1 cellular context compared by ENCODE assay signal in the genomic region with DNA sequence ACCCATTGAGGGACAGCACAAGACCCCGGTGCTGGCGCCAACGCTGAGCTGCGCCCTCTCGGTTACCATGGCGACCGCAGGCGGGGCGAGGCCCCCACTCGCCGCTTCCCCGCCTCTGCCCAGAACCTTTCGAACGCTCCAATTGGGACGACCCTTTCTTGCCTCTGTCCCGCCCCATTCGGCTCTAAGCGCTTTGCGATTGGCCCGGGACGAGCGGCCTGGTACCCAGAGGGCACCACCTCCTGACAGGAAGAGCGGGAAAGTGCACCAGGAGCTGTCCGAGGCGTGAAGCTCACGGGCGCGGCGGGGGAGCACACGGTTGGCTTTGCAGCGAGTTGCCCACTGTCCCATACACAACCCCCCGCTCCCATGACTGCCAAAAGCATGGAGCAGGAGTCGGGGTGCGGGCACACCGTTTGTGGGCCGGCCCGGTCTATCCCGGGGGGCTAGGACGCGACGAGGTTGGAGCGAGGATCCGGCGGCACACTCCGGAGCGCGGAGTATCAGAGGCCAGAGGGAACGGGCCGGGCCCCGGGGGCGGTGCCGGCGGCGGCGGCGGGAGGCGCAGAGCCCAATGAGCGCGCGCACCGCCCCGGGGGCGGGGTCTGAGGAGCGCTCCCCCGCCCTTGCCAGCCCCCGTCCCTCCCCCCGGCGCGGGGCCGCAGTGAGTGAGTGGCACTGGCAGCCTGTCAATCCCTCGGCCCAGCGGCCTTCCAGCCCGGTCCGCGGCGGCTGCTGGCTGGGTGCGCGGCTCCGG.
TF ChIP-seq lines count a peak whose summit lies in the region.

No MANE protein-coding gene starts in this region.

TF ChIP-seq in HepG2, 621 proteins besides CTCF, POLR2A, EP300 and RAD21 (continued from another document and continues in another):
- TF ChIP-seq, protein P1, sequence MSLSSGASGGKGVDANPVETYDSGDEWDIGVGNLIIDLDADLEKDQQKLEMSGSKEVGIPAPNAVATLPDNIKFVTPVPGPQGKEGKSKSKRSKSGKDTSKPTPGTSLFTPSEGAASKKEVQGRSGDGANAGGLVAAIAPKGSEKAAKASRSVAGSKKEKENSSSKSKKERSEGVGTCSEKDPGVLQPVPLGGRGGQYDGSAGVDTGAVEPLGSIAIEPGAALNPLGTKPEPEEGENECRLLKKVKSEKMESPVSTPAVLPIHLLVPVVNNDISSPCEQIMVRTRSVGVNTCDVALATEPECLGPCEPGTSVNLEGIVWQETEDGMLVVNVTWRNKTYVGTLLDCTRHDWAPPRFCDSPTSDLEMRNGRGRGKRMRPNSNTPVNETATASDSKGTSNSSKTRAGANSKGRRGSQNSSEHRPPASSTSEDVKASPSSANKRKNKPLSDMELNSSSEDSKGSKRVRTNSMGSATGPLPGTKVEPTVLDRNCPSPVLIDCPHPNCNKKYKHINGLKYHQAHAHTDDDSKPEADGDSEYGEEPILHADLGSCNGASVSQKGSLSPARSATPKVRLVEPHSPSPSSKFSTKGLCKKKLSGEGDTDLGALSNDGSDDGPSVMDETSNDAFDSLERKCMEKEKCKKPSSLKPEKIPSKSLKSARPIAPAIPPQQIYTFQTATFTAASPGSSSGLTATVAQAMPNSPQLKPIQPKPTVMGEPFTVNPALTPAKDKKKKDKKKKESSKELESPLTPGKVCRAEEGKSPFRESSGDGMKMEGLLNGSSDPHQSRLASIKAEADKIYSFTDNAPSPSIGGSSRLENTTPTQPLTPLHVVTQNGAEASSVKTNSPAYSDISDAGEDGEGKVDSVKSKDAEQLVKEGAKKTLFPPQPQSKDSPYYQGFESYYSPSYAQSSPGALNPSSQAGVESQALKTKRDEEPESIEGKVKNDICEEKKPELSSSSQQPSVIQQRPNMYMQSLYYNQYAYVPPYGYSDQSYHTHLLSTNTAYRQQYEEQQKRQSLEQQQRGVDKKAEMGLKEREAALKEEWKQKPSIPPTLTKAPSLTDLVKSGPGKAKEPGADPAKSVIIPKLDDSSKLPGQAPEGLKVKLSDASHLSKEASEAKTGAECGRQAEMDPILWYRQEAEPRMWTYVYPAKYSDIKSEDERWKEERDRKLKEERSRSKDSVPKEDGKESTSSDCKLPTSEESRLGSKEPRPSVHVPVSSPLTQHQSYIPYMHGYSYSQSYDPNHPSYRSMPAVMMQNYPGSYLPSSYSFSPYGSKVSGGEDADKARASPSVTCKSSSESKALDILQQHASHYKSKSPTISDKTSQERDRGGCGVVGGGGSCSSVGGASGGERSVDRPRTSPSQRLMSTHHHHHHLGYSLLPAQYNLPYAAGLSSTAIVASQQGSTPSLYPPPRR (CRISPR knock-in tag; IDR thresholded peaks at IDR 0.05; ENCODE audit: borderline replicate concordance), result peak; percentile 76
- TF ChIP-seq ZNF431 (CRISPR knock-in tag; IDR thresholded peaks at IDR 0.05; ENCODE audit: borderline replicate concordance, low read depth), result 0 out of 2 replicates have a peak, but pooled peaks have one; percentile 85
- TF ChIP-seq, protein P2, sequence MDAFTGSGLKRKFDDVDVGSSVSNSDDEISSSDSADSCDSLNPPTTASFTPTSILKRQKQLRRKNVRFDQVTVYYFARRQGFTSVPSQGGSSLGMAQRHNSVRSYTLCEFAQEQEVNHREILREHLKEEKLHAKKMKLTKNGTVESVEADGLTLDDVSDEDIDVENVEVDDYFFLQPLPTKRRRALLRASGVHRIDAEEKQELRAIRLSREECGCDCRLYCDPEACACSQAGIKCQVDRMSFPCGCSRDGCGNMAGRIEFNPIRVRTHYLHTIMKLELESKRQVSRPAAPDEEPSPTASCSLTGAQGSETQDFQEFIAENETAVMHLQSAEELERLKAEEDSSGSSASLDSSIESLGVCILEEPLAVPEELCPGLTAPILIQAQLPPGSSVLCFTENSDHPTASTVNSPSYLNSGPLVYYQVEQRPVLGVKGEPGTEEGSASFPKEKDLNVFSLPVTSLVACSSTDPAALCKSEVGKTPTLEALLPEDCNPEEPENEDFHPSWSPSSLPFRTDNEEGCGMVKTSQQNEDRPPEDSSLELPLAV (CRISPR knock-in tag; conservative IDR thresholded peaks at IDR 0.05; ENCODE audit: low read depth), result no peak
- TF ChIP-seq GABPB1 (CRISPR knock-in tag; IDR thresholded peaks at IDR 0.05), result peak; percentile 86
- no peak for TF ChIP-seq CEBPB (IDR thresholded peaks at IDR 0.05; ENCODE audit: borderline replicate concordance, low read depth, low read length)
- TF ChIP-seq, protein P3, sequence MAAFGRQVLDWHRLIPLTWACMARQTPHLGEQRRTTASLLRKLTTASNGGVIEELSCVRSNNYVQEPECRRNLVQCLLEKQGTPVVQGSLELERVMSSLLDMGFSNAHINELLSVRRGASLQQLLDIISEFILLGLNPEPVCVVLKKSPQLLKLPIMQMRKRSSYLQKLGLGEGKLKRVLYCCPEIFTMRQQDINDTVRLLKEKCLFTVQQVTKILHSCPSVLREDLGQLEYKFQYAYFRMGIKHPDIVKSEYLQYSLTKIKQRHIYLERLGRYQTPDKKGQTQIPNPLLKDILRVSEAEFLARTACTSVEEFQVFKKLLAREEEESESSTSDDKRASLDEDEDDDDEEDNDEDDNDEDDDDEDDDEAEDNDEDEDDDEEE (CRISPR knock-in tag; IDR thresholded peaks at IDR 0.05), result peak; percentile 98
- TF ChIP-seq ZNF772 (CRISPR knock-in tag; IDR thresholded peaks at IDR 0.05), result peak; percentile 95
- TF ChIP-seq ZNF543 (CRISPR knock-in tag; IDR thresholded peaks at IDR 0.05), result peak; percentile 93
- no peak for TF ChIP-seq ZFP36L2 (CRISPR knock-in tag; IDR thresholded peaks at IDR 0.05)
- no peak for TF ChIP-seq CHD4 (IDR thresholded peaks at IDR 0.05; ENCODE audit: borderline replicate concordance, low read length)
- TF ChIP-seq ESRRA (CRISPR knock-in tag; IDR thresholded peaks at IDR 0.05; ENCODE audit: low read depth), result peak; percentile 77
- TF ChIP-seq NFE2L2 (IDR thresholded peaks at IDR 0.05; ENCODE audit: low read length), result no peak
- peak; percentile 65 for TF ChIP-seq RXRB (CRISPR knock-in tag; IDR thresholded peaks at IDR 0.05; ENCODE audit: borderline replicate concordance)
- peak; percentile 87; the same call in 1 of the 2 replicates for TF ChIP-seq ZNF430 (CRISPR knock-in tag; IDR thresholded peaks at IDR 0.05)
- peak; percentile 82; the same call in 1 of the 2 replicates for TF ChIP-seq ZNF749 (CRISPR knock-in tag; IDR thresholded peaks at IDR 0.05; ENCODE audit: borderline replicate concordance)
- peak; percentile 100 for TF ChIP-seq ATF7-NPFF (CRISPR knock-in tag; IDR thresholded peaks at IDR 0.05; ENCODE audit: low read depth)
- peak; percentile 78; the same call in 1 of the 2 replicates for TF ChIP-seq JUN (CRISPR knock-in tag; IDR thresholded peaks at IDR 0.05)
- TF ChIP-seq ZNF383 (CRISPR knock-in tag; IDR thresholded peaks at IDR 0.05; ENCODE audit: borderline replicate concordance), result no peak
- TF ChIP-seq GATAD1 (CRISPR knock-in tag; IDR thresholded peaks at IDR 0.05), result no peak; the same call in 1 of the 2 replicates
- TF ChIP-seq ZNF20 (CRISPR knock-in tag; IDR thresholded peaks at IDR 0.05), result 0 out of 2 replicates have a peak, but pooled peaks have one; percentile 3
- 0 out of 2 replicates have a peak, but pooled peaks have one; percentile 49 for TF ChIP-seq KDM4B (CRISPR knock-in tag; IDR thresholded peaks at IDR 0.05)
- TF ChIP-seq ZNF333 (CRISPR knock-in tag; IDR thresholded peaks at IDR 0.05; ENCODE audit: borderline replicate concordance), result no peak
- peak; percentile 89; the same call in 1 of the 2 replicates for TF ChIP-seq ZC3H13 (CRISPR knock-in tag; IDR thresholded peaks at IDR 0.05)
- TF ChIP-seq ZSCAN9 (CRISPR knock-in tag; IDR thresholded peaks at IDR 0.05; ENCODE audit: borderline replicate concordance), result peak; percentile 67
- no peak for TF ChIP-seq ATF7 (IDR thresholded peaks at IDR 0.05)
- TF ChIP-seq ATF7 (CRISPR knock-in tag; IDR thresholded peaks at IDR 0.05), result peak; percentile 83; the same call in 1 of the 2 replicates
- peak; percentile 60; the same call in 1 of the 2 replicates for TF ChIP-seq CBFB (CRISPR knock-in tag; IDR thresholded peaks at IDR 0.05)
- no peak for TF ChIP-seq GZF1 (CRISPR knock-in tag; IDR thresholded peaks at IDR 0.05)
- no peak; the same call in 1 of the 2 replicates for TF ChIP-seq ZNF484 (CRISPR knock-in tag; IDR thresholded peaks at IDR 0.05; ENCODE audit: borderline replicate concordance, low read depth)
- TF ChIP-seq, protein P4, sequence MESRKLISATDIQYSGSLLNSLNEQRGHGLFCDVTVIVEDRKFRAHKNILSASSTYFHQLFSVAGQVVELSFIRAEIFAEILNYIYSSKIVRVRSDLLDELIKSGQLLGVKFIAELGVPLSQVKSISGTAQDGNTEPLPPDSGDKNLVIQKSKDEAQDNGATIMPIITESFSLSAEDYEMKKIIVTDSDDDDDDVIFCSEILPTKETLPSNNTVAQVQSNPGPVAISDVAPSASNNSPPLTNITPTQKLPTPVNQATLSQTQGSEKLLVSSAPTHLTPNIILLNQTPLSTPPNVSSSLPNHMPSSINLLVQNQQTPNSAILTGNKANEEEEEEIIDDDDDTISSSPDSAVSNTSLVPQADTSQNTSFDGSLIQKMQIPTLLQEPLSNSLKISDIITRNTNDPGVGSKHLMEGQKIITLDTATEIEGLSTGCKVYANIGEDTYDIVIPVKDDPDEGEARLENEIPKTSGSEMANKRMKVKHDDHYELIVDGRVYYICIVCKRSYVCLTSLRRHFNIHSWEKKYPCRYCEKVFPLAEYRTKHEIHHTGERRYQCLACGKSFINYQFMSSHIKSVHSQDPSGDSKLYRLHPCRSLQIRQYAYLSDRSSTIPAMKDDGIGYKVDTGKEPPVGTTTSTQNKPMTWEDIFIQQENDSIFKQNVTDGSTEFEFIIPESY (CRISPR knock-in tag; IDR thresholded peaks at IDR 0.05), result no peak
- no peak for TF ChIP-seq ZNF17 (CRISPR knock-in tag; IDR thresholded peaks at IDR 0.05)
- TF ChIP-seq, protein P5, sequence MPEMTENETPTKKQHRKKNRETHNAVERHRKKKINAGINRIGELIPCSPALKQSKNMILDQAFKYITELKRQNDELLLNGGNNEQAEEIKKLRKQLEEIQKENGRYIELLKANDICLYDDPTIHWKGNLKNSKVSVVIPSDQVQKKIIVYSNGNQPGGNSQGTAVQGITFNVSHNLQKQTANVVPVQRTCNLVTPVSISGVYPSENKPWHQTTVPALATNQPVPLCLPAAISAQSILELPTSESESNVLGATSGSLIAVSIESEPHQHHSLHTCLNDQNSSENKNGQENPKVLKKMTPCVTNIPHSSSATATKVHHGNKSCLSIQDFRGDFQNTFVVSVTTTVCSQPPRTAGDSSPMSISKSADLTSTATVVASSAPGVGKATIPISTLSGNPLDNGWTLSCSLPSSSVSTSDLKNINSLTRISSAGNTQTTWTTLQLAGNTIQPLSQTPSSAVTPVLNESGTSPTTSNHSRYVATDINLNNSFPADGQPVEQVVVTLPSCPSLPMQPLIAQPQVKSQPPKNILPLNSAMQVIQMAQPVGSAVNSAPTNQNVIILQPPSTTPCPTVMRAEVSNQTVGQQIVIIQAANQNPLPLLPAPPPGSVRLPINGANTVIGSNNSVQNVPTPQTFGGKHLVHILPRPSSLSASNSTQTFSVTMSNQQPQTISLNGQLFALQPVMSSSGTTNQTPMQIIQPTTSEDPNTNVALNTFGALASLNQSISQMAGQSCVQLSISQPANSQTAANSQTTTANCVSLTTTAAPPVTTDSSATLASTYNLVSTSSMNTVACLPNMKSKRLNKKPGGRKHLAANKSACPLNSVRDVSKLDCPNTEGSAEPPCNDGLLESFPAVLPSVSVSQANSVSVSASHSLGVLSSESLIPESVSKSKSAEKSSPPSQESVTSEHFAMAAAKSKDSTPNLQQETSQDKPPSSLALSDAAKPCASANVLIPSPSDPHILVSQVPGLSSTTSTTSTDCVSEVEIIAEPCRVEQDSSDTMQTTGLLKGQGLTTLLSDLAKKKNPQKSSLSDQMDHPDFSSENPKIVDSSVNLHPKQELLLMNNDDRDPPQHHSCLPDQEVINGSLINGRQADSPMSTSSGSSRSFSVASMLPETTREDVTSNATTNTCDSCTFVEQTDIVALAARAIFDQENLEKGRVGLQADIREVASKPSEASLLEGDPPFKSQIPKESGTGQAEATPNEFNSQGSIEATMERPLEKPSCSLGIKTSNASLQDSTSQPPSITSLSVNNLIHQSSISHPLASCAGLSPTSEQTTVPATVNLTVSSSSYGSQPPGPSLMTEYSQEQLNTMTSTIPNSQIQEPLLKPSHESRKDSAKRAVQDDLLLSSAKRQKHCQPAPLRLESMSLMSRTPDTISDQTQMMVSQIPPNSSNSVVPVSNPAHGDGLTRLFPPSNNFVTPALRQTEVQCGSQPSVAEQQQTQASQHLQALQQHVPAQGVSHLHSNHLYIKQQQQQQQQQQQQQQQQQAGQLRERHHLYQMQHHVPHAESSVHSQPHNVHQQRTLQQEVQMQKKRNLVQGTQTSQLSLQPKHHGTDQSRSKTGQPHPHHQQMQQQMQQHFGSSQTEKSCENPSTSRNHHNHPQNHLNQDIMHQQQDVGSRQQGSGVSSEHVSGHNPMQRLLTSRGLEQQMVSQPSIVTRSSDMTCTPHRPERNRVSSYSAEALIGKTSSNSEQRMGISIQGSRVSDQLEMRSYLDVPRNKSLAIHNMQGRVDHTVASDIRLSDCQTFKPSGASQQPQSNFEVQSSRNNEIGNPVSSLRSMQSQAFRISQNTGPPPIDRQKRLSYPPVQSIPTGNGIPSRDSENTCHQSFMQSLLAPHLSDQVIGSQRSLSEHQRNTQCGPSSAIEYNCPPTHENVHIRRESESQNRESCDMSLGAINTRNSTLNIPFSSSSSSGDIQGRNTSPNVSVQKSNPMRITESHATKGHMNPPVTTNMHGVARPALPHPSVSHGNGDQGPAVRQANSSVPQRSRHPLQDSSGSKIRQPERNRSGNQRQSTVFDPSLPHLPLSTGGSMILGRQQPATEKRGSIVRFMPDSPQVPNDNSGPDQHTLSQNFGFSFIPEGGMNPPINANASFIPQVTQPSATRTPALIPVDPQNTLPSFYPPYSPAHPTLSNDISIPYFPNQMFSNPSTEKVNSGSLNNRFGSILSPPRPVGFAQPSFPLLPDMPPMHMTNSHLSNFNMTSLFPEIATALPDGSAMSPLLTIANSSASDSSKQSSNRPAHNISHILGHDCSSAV (CRISPR knock-in tag; IDR thresholded peaks at IDR 0.05; ENCODE audit: borderline replicate concordance), result no peak
- TF ChIP-seq ZNF720 (CRISPR knock-in tag; IDR thresholded peaks at IDR 0.05), result no peak
- TF ChIP-seq ZNF619 (CRISPR knock-in tag; IDR thresholded peaks at IDR 0.05), result peak; percentile 92
- TF ChIP-seq, protein P6, sequence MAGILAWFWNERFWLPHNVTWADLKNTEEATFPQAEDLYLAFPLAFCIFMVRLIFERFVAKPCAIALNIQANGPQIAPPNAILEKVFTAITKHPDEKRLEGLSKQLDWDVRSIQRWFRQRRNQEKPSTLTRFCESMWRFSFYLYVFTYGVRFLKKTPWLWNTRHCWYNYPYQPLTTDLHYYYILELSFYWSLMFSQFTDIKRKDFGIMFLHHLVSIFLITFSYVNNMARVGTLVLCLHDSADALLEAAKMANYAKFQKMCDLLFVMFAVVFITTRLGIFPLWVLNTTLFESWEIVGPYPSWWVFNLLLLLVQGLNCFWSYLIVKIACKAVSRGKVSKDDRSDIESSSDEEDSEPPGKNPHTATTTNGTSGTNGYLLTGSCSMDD (CRISPR knock-in tag; IDR thresholded peaks at IDR 0.05), result peak; percentile 82; the same call in 1 of the 2 replicates
- peak; percentile 91 for TF ChIP-seq KMT2B (CRISPR knock-in tag; IDR thresholded peaks at IDR 0.05)
- TF ChIP-seq ZNF510 (CRISPR knock-in tag; IDR thresholded peaks at IDR 0.05; ENCODE audit: low read depth), result peak; percentile 95
- peak; percentile 30; the same call in 1 of the 3 replicates for TF ChIP-seq MXI1 (IDR thresholded peaks at IDR 0.05; ENCODE audit: borderline replicate concordance, low read depth, low read length)
- TF ChIP-seq NKX3-1 (CRISPR knock-in tag; IDR thresholded peaks at IDR 0.05), result peak; percentile 98
- peak; percentile 99 for TF ChIP-seq ARHGAP35 (CRISPR knock-in tag; IDR thresholded peaks at IDR 0.05; ENCODE audit: borderline replicate concordance)
- TF ChIP-seq ZNF878 (CRISPR knock-in tag; IDR thresholded peaks at IDR 0.05), result peak; percentile 99
- peak; percentile 79 to 91 for TF ChIP-seq KLF16 (CRISPR knock-in tag; IDR thresholded peaks at IDR 0.05)
